ENCODE assay signal across 7 cellular contexts in the genomic region with DNA sequence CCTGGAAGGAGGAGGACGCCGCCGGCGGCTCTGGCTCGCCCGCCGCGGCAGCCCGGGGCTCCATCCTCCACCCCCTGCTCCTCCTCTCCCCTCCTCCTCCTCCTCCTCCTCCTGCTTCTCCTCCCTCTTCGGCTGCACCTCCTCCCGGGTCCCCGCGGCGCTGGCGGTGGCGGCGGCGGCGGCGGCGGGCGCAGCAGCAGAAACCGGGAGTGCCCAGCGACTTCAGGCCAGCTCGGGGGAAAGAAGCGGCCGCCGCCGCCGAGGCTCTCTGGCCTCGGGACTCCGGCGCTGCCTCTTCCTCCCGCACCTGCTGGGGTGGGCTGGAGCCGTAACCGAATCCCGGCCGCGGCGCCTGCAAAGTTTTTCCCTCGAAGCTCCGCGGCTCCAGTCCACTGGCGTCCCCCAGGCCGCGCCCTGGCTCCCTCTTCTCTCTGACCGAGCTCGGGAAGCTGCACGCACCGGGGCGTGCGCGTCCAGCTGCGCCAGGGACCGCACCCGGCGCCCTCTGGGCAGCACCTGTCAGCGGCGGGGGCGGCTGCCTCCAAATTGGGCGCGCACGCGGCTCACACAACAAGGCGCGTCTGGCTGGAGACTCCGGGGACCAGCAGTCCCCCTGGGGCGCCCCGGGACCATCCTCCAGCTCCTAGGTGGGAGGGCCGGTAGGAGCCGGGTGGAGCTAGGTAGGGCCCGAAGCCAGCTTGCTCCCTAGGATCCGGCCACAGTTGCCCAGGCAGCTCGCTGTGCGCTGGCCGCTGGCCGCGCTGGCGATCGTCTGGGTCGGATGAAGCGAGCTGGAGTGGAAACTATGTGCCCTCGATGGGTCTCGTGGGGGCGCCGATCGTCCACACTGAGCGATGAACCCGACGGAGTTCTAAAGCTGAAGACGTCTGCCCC. TPM values are rescaled to one million over a fixed set of nuclear protein-coding genes. Genes with fewer than 3 reads are reported as not detected.
DNase-seq lines count a peak whose midpoint lies in the region; ATAC-seq and TF ChIP-seq lines count a peak whose summit lies in the region.

MCTP1 (minus strand) TSS at position 583 of the 894 bp plus-strand sequence.

- no peaks in the 10 kb centered on the region for H3K4me1 Mint-ChIP-seq in activated T-helper 17 cell treated with anti-CD3 and anti-CD28 coated beads, Interleukin-2, amount 50 U/mL, for 72 hours

- TF ChIP-seq EP300 in ovary (IDR thresholded peaks at IDR 0.05), result no peak

- peaks cover 42% of the 10 kb centered on the region for H3K27me3 ChIP-seq in H7 (ENCODE audit: control insufficient read depth, insufficient read depth, low read length)
- peaks cover 100% of the 10 kb centered on the region for H3K27me3 ChIP-seq in cardiac muscle cell
- no peaks in the 10 kb centered on the region for H3K27me3 ChIP-seq in ovary

- H3K27me3 Mint-ChIP-seq in activated T-helper 17 cell treated with anti-CD3 and anti-CD28 coated beads, Interleukin-2, amount 50 U/mL, for 72 hours, result peaks cover 64% of the 10 kb centered on the region

- H3K9me3 ChIP-seq in cardiac muscle cell (ENCODE audit: low read depth) (no peaks in the 10 kb centered on the region), ovary (no peaks in the 10 kb centered on the region)

- peak within 1 kb of the TSS; percentile 73; the same call in 1 of the 2 replicates for H3K4me3 ChIP-seq in GM08714 (ENCODE audit: low read length)
- peak within 1 kb of the TSS; percentile 70 for H3K4me3 ChIP-seq in H7 (ENCODE audit: insufficient read depth, low read depth, low read length)
- peak within 1 kb of the TSS; percentile 53 for H3K4me3 ChIP-seq in cardiac muscle cell
- H3K4me3 ChIP-seq in ovary, result peak within 1 kb of the TSS; percentile 39

- TF ChIP-seq POLR2A in ovary (IDR thresholded peaks at IDR 0.05), result no peak

- peak; percentile 19 for ATAC-seq in activated T-helper 17 cell treated with anti-CD3 and anti-CD28 coated beads, Interleukin-2, amount 50 U/mL, for 72 hours (replicated peaks)

- no peak within 1 kb of the TSS for H3K27ac ChIP-seq in cardiac muscle cell
- no peak within 1 kb of the TSS for H3K27ac ChIP-seq in ovary

- peak within 1 kb of the TSS; percentile 66 for H3K4me3 Mint-ChIP-seq in activated T-helper 17 cell treated with anti-CD3 and anti-CD28 coated beads, Interleukin-2, amount 50 U/mL, for 72 hours

- WGBS in ovary, 3 donors, result 0 to 1% (median 1%) methylated on average over 67 to 91 of the region's 91 CpGs

- peak; percentile 77 for DNase-seq in H7
- DNase-seq in NCI-H1417 treated with DMSO at 0.1 percent for 48 hours (lab: John Stamatoyannopoulos, UW), result peak; percentile 1
- DNase-seq in cardiac muscle cell (ENCODE audit: low read depth in 1 of 2, low spot score in 1 of 2), result peak; percentile 10 to 58
- peak in 1 of 5 donors; percentile 12 for DNase-seq in ovary
- DNase-seq in DMS153 (lab: John Stamatoyannopoulos, UW), result no peak

- no peaks in the 10 kb centered on the region for H3K9me3 Mint-ChIP-seq in activated T-helper 17 cell treated with anti-CD3 and anti-CD28 coated beads, Interleukin-2, amount 50 U/mL, for 72 hours

- H3K36me3 ChIP-seq in H7 (replicated peaks; ENCODE audit: control insufficient read depth, insufficient read depth, low read length) (no peaks in the 10 kb centered on the region), cardiac muscle cell (no peaks in the 10 kb centered on the region), ovary (no peaks in the 10 kb centered on the region)

- H3K27ac Mint-ChIP-seq in activated T-helper 17 cell treated with anti-CD3 and anti-CD28 coated beads, Interleukin-2, amount 50 U/mL, for 72 hours, result no peak within 1 kb of the TSS

- TF ChIP-seq CTCF in cardiac muscle cell (IDR thresholded peaks at IDR 0.05; ENCODE audit: low read depth, low read length), result no peak
- no peak for TF ChIP-seq CTCF in ovary (IDR thresholded peaks at IDR 0.05)

- intact Hi-C loops in ovary (cut with DNase I), result no loop called here

- H3K4me1 ChIP-seq in cardiac muscle cell (ENCODE audit: low read depth) (peaks cover 3% of the 10 kb centered on the region), ovary (ENCODE audit: insufficient read depth) (peaks cover 1% of the 10 kb centered on the region)

- no peaks in the 10 kb centered on the region for H3K36me3 Mint-ChIP-seq in activated T-helper 17 cell treated with anti-CD3 and anti-CD28 coated beads, Interleukin-2, amount 50 U/mL, for 72 hours (ENCODE audit: low read depth)

RNA-seq across cellular contexts. Expression of gene MCTP1, which starts in this region (rescaled TPM):
- 0.41 and 1.0 TPM in 2 replicates for total RNA-seq in H7 (2014; rRNA removed; shearing (Covaris generic))
- total RNA-seq in activated T-helper 17 cell treated with anti-CD3 and anti-CD28 coated beads, Interleukin-2, amount 50 U/mL, for 72 hours, result not detected
- not detected in 2 replicates for total RNA-seq in cardiac muscle cell
- 1.3 and 1.4 TPM in 2 replicates for polyA plus RNA-seq in cardiac muscle cell
- total RNA-seq in ovary, result 10 to 100 TPM in 1 of 7 donors, 1 to 10 TPM in 6; 1.7 to 11.4 (median 5.1) TPM
- 1 to 10 TPM; 2.7 to 5.0 TPM for polyA plus RNA-seq in ovary

Comparison
In these comparisons a context has a peak if more than half of its experiments do, and no peak if none do; other contexts are left out.
1. Peak in ATAC-seq in activated T-helper 17 cell treated with anti-CD3 and anti-CD28 coated beads, Interleukin-2, amount 50 U/mL, for 72 hours; RNA of the gene not detected or under 1 TPM.